Comparison of ENCODE assay signal across 8 cellular contexts in genomic region chr1:22889213-22889827, GRCh38.
DNase-seq lines count a peak whose midpoint lies in the region; ATAC-seq and TF ChIP-seq lines count a peak whose summit lies in the region.

No MANE protein-coding gene starts in this region.

- no peak overlapping the region for H3K18ac ChIP-seq in H9 (ENCODE audit: insufficient read length, low read depth, low read length)

- no peak overlapping the region for H3K56ac ChIP-seq in H9 (ENCODE audit: insufficient read length, low read depth, low read length)

- H2BK5ac ChIP-seq in H9 (ENCODE audit: insufficient read length, low read length) = no peak overlapping the region

- no peak overlapping the region for H3K9ac ChIP-seq in H9 (ENCODE audit: extremely low read depth, insufficient read length, low read length)

- no peak overlapping the region for H4K8ac ChIP-seq in H9 (replicated peaks; ENCODE audit: insufficient read length, low read depth, low read length)

- H3K27me3 Mint-ChIP-seq in CD4-positive, alpha-beta T cell = peaks cover 33% of the 10 kb centered on the region
- no peaks in the 10 kb centered on the region; the same call in 1 of the 2 replicates for H3K27me3 Mint-ChIP-seq in H9 (ENCODE audit: low read depth)
- peaks cover 4% of the 10 kb centered on the region for H3K27me3 Mint-ChIP-seq in activated T-helper 2 cell treated with anti-CD3 and anti-CD28 coated beads, Interferon-gamma antibody, Interleukin-2, Interleukin-4, amounts not matched to agents 10 μg/mL and 5 μg/mL and 100 μg/mL, durations not matched to agents 14 hours and 24 hours and 36 hours (ENCODE audit: low read depth)

- H3K9me3 ChIP-seq in CD4-positive, alpha-beta T cell (ENCODE audit: control insufficient read depth, low read length) = no peaks in the 10 kb centered on the region
- no peaks in the 10 kb centered on the region for H3K9me3 ChIP-seq in H9 (ENCODE audit: control insufficient read depth, low read depth, low read length)

- no peak for DNase-seq in CD4-positive, alpha-beta T cell
- no peak for DNase-seq in H9
- DNase-seq in RPMI8226 = peak; percentile 33
- DNase-seq in fibroblast of villous mesenchyme (ENCODE audit: low read depth) = peak; percentile 45
- peak; percentile 57 for DNase-seq in renal cortical epithelial cell (ENCODE audit: low read depth)
- no peak for DNase-seq in activated T-helper 2 cell treated with anti-CD3 and anti-CD28 coated beads, Interferon-gamma antibody, Interleukin-2, Interleukin-4, amounts not matched to agents 10 μg/mL and 5 μg/mL and 100 μg/mL, durations not matched to agents 14 hours and 24 hours and 36 hours (ENCODE audit: low spot score)

- WGBS in H9 (ENCODE audit: extremely low coverage, insufficient read length, low lambda C conversion rate) = no CpG with 5 or more reads among the region's 3 CpGs

- no peak overlapping the region for H2AFZ ChIP-seq in H9 (ENCODE audit: low read length)

- no peak overlapping the region for H3K23ac ChIP-seq in H9 (ENCODE audit: insufficient read length, low read depth, low read length)

- H3K27ac ChIP-seq in CD4-positive, alpha-beta T cell (ENCODE audit: low read depth, low read length) = no peak overlapping the region
- no peak overlapping the region for H3K27ac ChIP-seq in H9 (ENCODE audit: insufficient read length, low read depth, low read length)

- no peaks in the 10 kb centered on the region for H4K20me1 ChIP-seq in H9 (ENCODE audit: control insufficient read depth, insufficient read depth, insufficient read length)

- H3T11ph ChIP-seq in H9 (ENCODE audit: low read length) = no peak overlapping the region

- H3K4me3 Mint-ChIP-seq in CD4-positive, alpha-beta T cell = no peak overlapping the region
- no peak overlapping the region for H3K4me3 Mint-ChIP-seq in H9
- no peak overlapping the region for H3K4me3 Mint-ChIP-seq in activated T-helper 2 cell treated with anti-CD3 and anti-CD28 coated beads, Interferon-gamma antibody, Interleukin-2, Interleukin-4, amounts not matched to agents 10 μg/mL and 5 μg/mL and 100 μg/mL, durations not matched to agents 14 hours and 24 hours and 36 hours (ENCODE audit: low read depth)

- H3K14ac ChIP-seq in H9 (ENCODE audit: insufficient read depth, low read length) = no peak overlapping the region

- H3K36me3 Mint-ChIP-seq in CD4-positive, alpha-beta T cell (ENCODE audit: low read depth) = no peaks in the 10 kb centered on the region
- peaks cover 2 to 15% (median 11%) of the 10 kb centered on the region in 3 experiments; a peak in 6 of 7 replicates for H3K36me3 Mint-ChIP-seq in H9 (ENCODE audit: insufficient read depth in 1 of 3, low read depth in 3 of 3)
- no peaks in the 10 kb centered on the region for H3K36me3 Mint-ChIP-seq in activated T-helper 2 cell treated with anti-CD3 and anti-CD28 coated beads, Interferon-gamma antibody, Interleukin-2, Interleukin-4, amounts not matched to agents 10 μg/mL and 5 μg/mL and 100 μg/mL, durations not matched to agents 14 hours and 24 hours and 36 hours (ENCODE audit: low read depth)

- H3K4me1 ChIP-seq in H9 (ENCODE audit: insufficient read depth, low read length) = no peaks in the 10 kb centered on the region

- POLR2A ChIA-PET in CD4-positive, alpha-beta T cell (lab: Charles Lee) = no interaction called here

- H3K27ac Mint-ChIP-seq in CD4-positive, alpha-beta T cell = no peak overlapping the region
- H3K27ac Mint-ChIP-seq in H9 = no peak overlapping the region
- no peak overlapping the region for H3K27ac Mint-ChIP-seq in activated T-helper 2 cell treated with anti-CD3 and anti-CD28 coated beads, Interferon-gamma antibody, Interleukin-2, Interleukin-4, amounts not matched to agents 10 μg/mL and 5 μg/mL and 100 μg/mL, durations not matched to agents 14 hours and 24 hours and 36 hours

- no peak overlapping the region for H3K4me3 ChIP-seq in fibroblast of villous mesenchyme (ENCODE audit: low read depth, low read length)

- H2AK5ac ChIP-seq in H9 (ENCODE audit: insufficient read length, low read length) = no peak overlapping the region

- ATAC-seq in CD4-positive, alpha-beta T cell (ENCODE audit: poor library complexity) = no peak
- ATAC-seq in HG03460 (IDR thresholded peaks at IDR 0.05; ENCODE audit: unreplicated experiment) = no peak
- ATAC-seq in GM19395 (IDR thresholded peaks at IDR 0.05; ENCODE audit: unreplicated experiment) = no peak

- H3K23me2 ChIP-seq in H9 (ENCODE audit: insufficient read length, low read depth, low read length, poor library complexity, severe bottlenecking) = no peaks in the 10 kb centered on the region

- peak; percentile 28 for TF ChIP-seq CTCF in CD4-positive, alpha-beta T cell (IDR thresholded peaks at IDR 0.05)
- peak; percentile 69 for TF ChIP-seq CTCF in H9 (conservative IDR thresholded peaks at IDR 0.05)
- peak; percentile 94 for TF ChIP-seq CTCF in fibroblast of villous mesenchyme (IDR thresholded peaks at IDR 0.05; ENCODE audit: insufficient read depth, low read depth, low read length)

- CTCF ChIA-PET in CD4-positive, alpha-beta T cell (lab: Charles Lee) = no interaction called here

- H2BK12ac ChIP-seq in H9 (ENCODE audit: insufficient read length, low read depth, low read length) = no peak overlapping the region

- no peak overlapping the region for H2BK20ac ChIP-seq in H9 (ENCODE audit: low read depth, low read length, poor library complexity, severe bottlenecking)

- H4K5ac ChIP-seq in H9 (ENCODE audit: insufficient read length, low read depth, low read length) = no peak overlapping the region

- no peak overlapping the region for H2BK120ac ChIP-seq in H9 (ENCODE audit: low read depth, low read length, poor library complexity, severe bottlenecking)

- H3K27me3 ChIP-seq in CD4-positive, alpha-beta T cell (ENCODE audit: control insufficient read depth, insufficient read depth, low read length) = peaks cover 6% of the 10 kb centered on the region
- H3K27me3 ChIP-seq in H9 (ENCODE audit: insufficient read depth, low read length) = no peaks in the 10 kb centered on the region

- H2BK15ac ChIP-seq in H9 (ENCODE audit: low read depth, low read length) = no peak overlapping the region

- H3K79me1 ChIP-seq in H9 (ENCODE audit: insufficient read depth, low read depth, low read length, poor library complexity, severe bottlenecking) = no peaks in the 10 kb centered on the region

- H3K9me3 Mint-ChIP-seq in CD4-positive, alpha-beta T cell = no peaks in the 10 kb centered on the region
- no peaks in the 10 kb centered on the region; a peak in 1 of 5 replicates for H3K9me3 Mint-ChIP-seq in H9
- no peaks in the 10 kb centered on the region for H3K9me3 Mint-ChIP-seq in activated T-helper 2 cell treated with anti-CD3 and anti-CD28 coated beads, Interferon-gamma antibody, Interleukin-2, Interleukin-4, amounts not matched to agents 10 μg/mL and 5 μg/mL and 100 μg/mL, durations not matched to agents 14 hours and 24 hours and 36 hours

- H3K4me1 Mint-ChIP-seq in CD4-positive, alpha-beta T cell (ENCODE audit: low read depth) = peaks cover 10% of the 10 kb centered on the region
- peaks cover 4% of the 10 kb centered on the region in 2 experiments; a peak in 2 of 4 replicates for H3K4me1 Mint-ChIP-seq in H9
- H3K4me1 Mint-ChIP-seq in activated T-helper 2 cell treated with anti-CD3 and anti-CD28 coated beads, Interferon-gamma antibody, Interleukin-2, Interleukin-4, amounts not matched to agents 10 μg/mL and 5 μg/mL and 100 μg/mL, durations not matched to agents 14 hours and 24 hours and 36 hours (ENCODE audit: low read depth) = peaks cover 6% of the 10 kb centered on the region

- no peak overlapping the region for H3K4ac ChIP-seq in H9 (ENCODE audit: low read depth, low read length)

- no peak overlapping the region for H4K91ac ChIP-seq in H9 (ENCODE audit: insufficient read length, low read depth, low read length)

- intact Hi-C loops in CD4-positive, alpha-beta T cell (cut with DNase I, micrococcal nuclease) = no loop called here
- intact Hi-C loops in activated T-helper 2 cell treated with anti-CD3 and anti-CD28 coated beads, Interferon-gamma antibody, Interleukin-2, Interleukin-4, amounts not matched to agents 10 μg/mL and 5 μg/mL and 100 μg/mL, durations not matched to agents 14 hours and 24 hours and 36 hours (cut with micrococcal nuclease) = loop anchor here (10.0 kb wide), 1 partner anchor 185 kb away; no protein-coding TSS in a partner anchor

- no peaks in the 10 kb centered on the region; the same call in 1 of the 2 replicates for H3K79me2 ChIP-seq in H9 (ENCODE audit: insufficient read depth, low read length)

- no peak overlapping the region for H3K4me2 ChIP-seq in H9 (ENCODE audit: insufficient read depth, insufficient read length, low read length)

Comparison
In these comparisons a context has a peak if more than half of its experiments do, and no peak if none do; other contexts are left out.
1. DNase-seq: peak in RPMI8226 (single experiment), fibroblast of villous mesenchyme (single experiment) and renal cortical epithelial cell (single experiment); none in CD4-positive, alpha-beta T cell (0 of 10), H9 (single experiment) and activated T-helper 2 cell treated with anti-CD3 and anti-CD28 coated beads, Interferon-gamma antibody, Interleukin-2, Interleukin-4, amounts not matched to agents 10 μg/mL and 5 μg/mL and 100 μg/mL, durations not matched to agents 14 hours and 24 hours and 36 hours (single experiment).
2. CTCF ChIP-seq: peak in every context shown above with its lines; median percentile 94 in fibroblast of villous mesenchyme; 69 in H9; 28 in CD4-positive, alpha-beta T cell.